In the genomic region with DNA sequence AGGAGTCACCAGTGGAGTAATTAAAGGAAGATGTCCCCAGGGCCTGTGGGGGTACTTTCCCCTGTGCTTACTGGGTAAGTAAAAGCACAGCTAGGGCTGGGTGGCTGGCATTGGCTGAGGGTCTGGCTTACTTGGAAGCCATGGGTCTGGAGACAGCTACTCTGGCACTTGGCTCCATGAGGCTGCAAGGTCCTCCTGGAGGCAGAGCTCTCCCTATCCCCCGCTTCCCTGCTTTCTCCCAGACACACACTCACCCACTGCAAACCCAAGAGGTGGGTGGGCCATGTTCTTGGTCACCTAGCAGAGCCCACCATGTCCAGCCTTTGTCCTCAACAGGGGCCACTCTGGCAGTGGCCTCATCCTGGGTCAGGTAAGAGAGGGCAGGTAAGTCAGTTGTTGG, we compare ENCODE assay signal across 37 cellular contexts. TPM values are rescaled to one million over a fixed set of nuclear protein-coding genes. Genes with fewer than 3 reads are reported as not detected.
"Had no signal": no experiment of that assay in that cellular context is flagged by ENCODE, and none has a peak within 500 bp of the region (broad histone marks: within the 10 kb centered on the region; RNA-seq: fewer than 3 reads in every experiment).

No MANE protein-coding gene starts in this region.

- DNase-seq: activated B cell treated with CpG ODN at 0.5 μM for 24 hours; activated CD4-positive, alpha-beta memory T cell treated with anti-CD3 and anti-CD28 coated beads for 36 hours; activated CD4-positive, alpha-beta T cell treated with anti-CD3 and anti-CD28 coated beads for 4 hours; activated CD4-positive, alpha-beta T cell treated with anti-CD3 and anti-CD28 coated beads, Interleukin-2, amount 10 ng/mL, durations not matched to agents 24 days and 14 days; activated CD4-positive, alpha-beta T cell treated with anti-CD3 and anti-CD28 coated beads, Interleukin-2, amount 50 U/mL, for 1 hour; activated CD4-positive, alpha-beta T cell treated with anti-CD3 and anti-CD28 coated beads, Interleukin-2, amount 50 U/mL, for 4 hours; activated CD4-positive, CD25-positive, alpha-beta regulatory T cell treated with anti-CD3 and anti-CD28 coated beads, Interleukin-2, amount 50 U/mL, for 72 hours; activated CD8-positive, alpha-beta memory T cell treated with anti-CD3 and anti-CD28 coated beads, Interleukin-2, amount 50 U/mL, for 4 hours; activated CD8-positive, alpha-beta T cell treated with anti-CD3 and anti-CD28 coated beads for 36 hours; activated effector memory CD4-positive, alpha-beta T cell treated with anti-CD3 and anti-CD28 coated beads, Interleukin-2, amount 50 U/mL, for 16 hours; activated gamma-delta T cell treated with Interleukin-2 at 50 U/mL for 16 hours; activated naive CD4-positive, alpha-beta T cell; activated naive CD4-positive, alpha-beta T cell treated with anti-CD3 and anti-CD28 coated beads for 36 hours; activated naive CD4-positive, alpha-beta T cell treated with anti-CD3 and anti-CD28 coated beads, Interleukin-2, amount 50 U/mL, for 16 hours; activated naive CD8-positive, alpha-beta T cell treated with anti-CD3 and anti-CD28 coated beads for 36 hours; activated T-cell treated with anti-CD3 and anti-CD28 coated beads for 4 hours; activated T-cell treated with anti-CD3 and anti-CD28 coated beads, Interleukin-2, amount 50 U/mL, for 1 hour; activated T-cell treated with anti-CD3 and anti-CD28 coated beads, Interleukin-2, amount 50 U/mL, for 4 hours; activated T-cell treated with anti-CD3 and anti-CD28 coated beads, Interleukin-2, amount 50 U/mL, for 72 hours; adrenal gland; amniotic stem cell; body of pancreas; brain microvascular endothelial cell; central memory CD4-positive, alpha-beta T cell; T-cell; T-helper 2 cell; T-helper 9 cell had no signal

- H3K27ac Mint-ChIP-seq: activated B cell treated with CpG ODN at 0.5 μM for 24 hours; activated CD4-positive, alpha-beta memory T cell treated with anti-CD3 and anti-CD28 coated beads for 36 hours; activated CD4-positive, alpha-beta T cell treated with anti-CD3 and anti-CD28 coated beads, Interleukin-2, amount 10 ng/mL, durations not matched to agents 24 days and 14 days; activated CD8-positive, alpha-beta T cell treated with anti-CD3 and anti-CD28 coated beads for 36 hours; activated naive CD4-positive, alpha-beta T cell treated with anti-CD3 and anti-CD28 coated beads for 36 hours; activated naive CD4-positive, alpha-beta T cell treated with anti-CD3 and anti-CD28 coated beads, Interleukin-2, amount 50 U/mL, for 72 hours; activated naive CD8-positive, alpha-beta T cell treated with anti-CD3 and anti-CD28 coated beads for 36 hours; activated T-cell treated with anti-CD3 and anti-CD28 coated beads, Interleukin-2, amount 50 U/mL, for 72 hours; activated T-helper 1 cell treated with anti-CD3 and anti-CD28 coated beads, Interleukin-12 subunit alpha, Interleukin-12 subunit beta, Interleukin-2, Interleukin-4 antibody, amounts not matched to agents 30 ng/mL and 10 ng/mL and 1 ng/mL, durations not matched to agents 14 hours and 24 hours and 36 hours; activated T-helper 17 cell treated with anti-CD3 and anti-CD28 coated beads, Interleukin-2, amount 50 U/mL, for 72 hours; T-cell; T-helper 2 cell treated with Interferon-gamma antibody and Interleukin-4, amounts not matched to agents 5 μg/mL and 100 μg/mL, for 36 hours had no signal

- H3K4me1 ChIP-seq: adrenal gland had no signal

- H3K4me3 ChIP-seq: adrenal gland, body of pancreas, breast epithelium had no signal

- H3K36me3 Mint-ChIP-seq: activated CD4-positive, alpha-beta memory T cell treated with anti-CD3 and anti-CD28 coated beads for 36 hours; T-cell had no signal

- H3K9me3 ChIP-seq: adrenal gland, body of pancreas, breast epithelium had no signal

- H3K4me3 Mint-ChIP-seq: activated B cell treated with CpG ODN at 0.5 μM for 24 hours; activated CD4-positive, alpha-beta memory T cell treated with anti-CD3 and anti-CD28 coated beads for 36 hours; activated CD4-positive, alpha-beta T cell treated with anti-CD3 and anti-CD28 coated beads, Interleukin-2, amount 10 ng/mL, durations not matched to agents 24 days and 14 days; activated CD8-positive, alpha-beta T cell treated with anti-CD3 and anti-CD28 coated beads for 36 hours; activated naive CD4-positive, alpha-beta T cell treated with anti-CD3 and anti-CD28 coated beads for 36 hours; activated naive CD8-positive, alpha-beta T cell treated with anti-CD3 and anti-CD28 coated beads for 36 hours; activated T-cell treated with anti-CD3 and anti-CD28 coated beads, Interleukin-2, amount 50 U/mL, for 4 hours; activated T-cell treated with anti-CD3 and anti-CD28 coated beads, Interleukin-2, amount 50 U/mL, for 72 hours; activated T-helper 1 cell treated with anti-CD3 and anti-CD28 coated beads, Interleukin-12 subunit alpha, Interleukin-12 subunit beta, Interleukin-2, Interleukin-4 antibody, amounts not matched to agents 30 ng/mL and 10 ng/mL and 1 ng/mL, durations not matched to agents 14 hours and 24 hours and 36 hours; activated T-helper 17 cell treated with anti-CD3 and anti-CD28 coated beads, Interleukin-2, amount 50 U/mL, for 72 hours; T-cell; T-helper 2 cell treated with Interferon-gamma antibody and Interleukin-4, amounts not matched to agents 5 μg/mL and 100 μg/mL, for 36 hours had no signal

- ATAC-seq: activated CD8-positive, alpha-beta T cell treated with anti-CD3 and anti-CD28 coated beads for 36 hours; activated naive CD4-positive, alpha-beta T cell treated with anti-CD3 and anti-CD28 coated beads, Interleukin-2, amount 50 U/mL, for 72 hours; activated T-cell treated with anti-CD3 and anti-CD28 coated beads, Interleukin-2, amount 50 U/mL, for 4 hours; activated T-cell treated with anti-CD3 and anti-CD28 coated beads, Interleukin-2, amount 50 U/mL, for 72 hours; activated T-helper 17 cell treated with anti-CD3 and anti-CD28 coated beads, Interleukin-2, amount 50 U/mL, for 72 hours; body of pancreas; T-cell had no signal

- H3K9me3 Mint-ChIP-seq: activated B cell treated with CpG ODN at 0.5 μM for 24 hours; activated CD4-positive, alpha-beta memory T cell treated with anti-CD3 and anti-CD28 coated beads for 36 hours; activated CD4-positive, alpha-beta T cell treated with anti-CD3 and anti-CD28 coated beads, Interleukin-2, amount 10 ng/mL, durations not matched to agents 24 days and 14 days; activated CD8-positive, alpha-beta T cell treated with anti-CD3 and anti-CD28 coated beads for 36 hours; activated naive CD4-positive, alpha-beta T cell treated with anti-CD3 and anti-CD28 coated beads for 36 hours; activated naive CD4-positive, alpha-beta T cell treated with anti-CD3 and anti-CD28 coated beads, Interleukin-2, amount 50 U/mL, for 72 hours; activated naive CD8-positive, alpha-beta T cell treated with anti-CD3 and anti-CD28 coated beads for 36 hours; activated T-cell treated with anti-CD3 and anti-CD28 coated beads, Interleukin-2, amount 50 U/mL, for 4 hours; activated T-cell treated with anti-CD3 and anti-CD28 coated beads, Interleukin-2, amount 50 U/mL, for 72 hours; activated T-helper 1 cell treated with anti-CD3 and anti-CD28 coated beads, Interleukin-12 subunit alpha, Interleukin-12 subunit beta, Interleukin-2, Interleukin-4 antibody, amounts not matched to agents 30 ng/mL and 10 ng/mL and 1 ng/mL, durations not matched to agents 14 hours and 24 hours and 36 hours; activated T-helper 17 cell treated with anti-CD3 and anti-CD28 coated beads, Interleukin-2, amount 50 U/mL, for 72 hours; T-cell; T-helper 2 cell treated with Interferon-gamma antibody and Interleukin-4, amounts not matched to agents 5 μg/mL and 100 μg/mL, for 36 hours had no signal

- H3K27ac ChIP-seq: adrenal gland, body of pancreas, brain microvascular endothelial cell, breast epithelium, VCaP had no signal

- H3K36me3 ChIP-seq: adrenal gland, brain microvascular endothelial cell, breast epithelium had no signal

RNA-seq across cellular contexts. Expression of gene EMX2, which starts 13.3 kb away (rescaled TPM):
- total RNA-seq: activated B cell treated with CpG ODN at 0.5 μM for 24 hours; activated CD4-positive, alpha-beta memory T cell treated with anti-CD3 and anti-CD28 coated beads for 36 hours; activated CD4-positive, alpha-beta T cell treated with anti-CD3 and anti-CD28 coated beads, Interleukin-2, amount 10 ng/mL, durations not matched to agents 24 days and 14 days; activated CD8-positive, alpha-beta memory T cell treated with anti-CD3 and anti-CD28 coated beads for 36 hours; activated CD8-positive, alpha-beta T cell treated with anti-CD3 and anti-CD28 coated beads for 36 hours; activated naive CD4-positive, alpha-beta T cell treated with anti-CD3 and anti-CD28 coated beads for 36 hours; activated naive CD4-positive, alpha-beta T cell treated with anti-CD3 and anti-CD28 coated beads, Interleukin-2, amount 50 U/mL, for 72 hours; activated naive CD8-positive, alpha-beta T cell treated with anti-CD3 and anti-CD28 coated beads for 36 hours; activated T-cell treated with anti-CD3 and anti-CD28 coated beads, Interleukin-2, amount 50 U/mL, for 4 hours; activated T-cell treated with anti-CD3 and anti-CD28 coated beads, Interleukin-2, amount 50 U/mL, for 72 hours; activated T-helper 1 cell treated with anti-CD3 and anti-CD28 coated beads, Interleukin-12 subunit alpha, Interleukin-12 subunit beta, Interleukin-2, Interleukin-4 antibody, amounts not matched to agents 30 ng/mL and 10 ng/mL and 1 ng/mL, durations not matched to agents 14 hours and 24 hours and 36 hours; activated T-helper 17 cell treated with anti-CD3 and anti-CD28 coated beads, Interleukin-2, amount 50 U/mL, for 72 hours; astrocyte; body of pancreas; T-cell; T-helper 1 cell treated with Interleukin-12 subunit alpha and Interleukin-12 subunit beta and Interleukin-4 antibody, amounts not matched to agents 30 ng/mL and 1 ng/mL, for 36 hours had no signal
- polyA plus RNA-seq: aorta had no signal
